ENCODE assay signal across 1 cellular context in genomic region chrX:115940888-115941332, GRCh38.
TF ChIP-seq lines count a peak whose summit lies in the region.

No MANE protein-coding gene starts in this region.

TF ChIP-seq in HepG2, 621 proteins besides CTCF, POLR2A, EP300 and RAD21 (continued from another document and continues in another):
- TF ChIP-seq ZNF431 (CRISPR knock-in tag; IDR thresholded peaks at IDR 0.05; ENCODE audit: borderline replicate concordance, low read depth), result no peak
- no peak for TF ChIP-seq RFXANK (CRISPR knock-in tag; IDR thresholded peaks at IDR 0.05)
- no peak for TF ChIP-seq RFXAP (CRISPR knock-in tag; IDR thresholded peaks at IDR 0.05; ENCODE audit: borderline replicate concordance)
- TF ChIP-seq MTA3 (CRISPR knock-in tag; IDR thresholded peaks at IDR 0.05), result no peak
- no peak for TF ChIP-seq SKI (IDR thresholded peaks at IDR 0.05; ENCODE audit: partially characterized antibody)
- peak; percentile 26; the same call in 1 of the 2 replicates for TF ChIP-seq SALL1 (CRISPR knock-in tag; IDR thresholded peaks at IDR 0.05)
- TF ChIP-seq ZNF879 (CRISPR knock-in tag; IDR thresholded peaks at IDR 0.05), result no peak
- TF ChIP-seq MTF2 (CRISPR knock-in tag; IDR thresholded peaks at IDR 0.05; ENCODE audit: borderline replicate concordance), result no peak
- no peak; the same call in 1 of the 2 replicates for TF ChIP-seq RXRB (CRISPR knock-in tag; IDR thresholded peaks at IDR 0.05; ENCODE audit: borderline replicate concordance)
- no peak for TF ChIP-seq ZNF616 (CRISPR knock-in tag; IDR thresholded peaks at IDR 0.05; ENCODE audit: low read depth)
- no peak for TF ChIP-seq FOSL1 (CRISPR knock-in tag; IDR thresholded peaks at IDR 0.05; ENCODE audit: borderline replicate concordance)
- peak; percentile 52; the same call in 1 of the 2 replicates for TF ChIP-seq ARNTL (CRISPR knock-in tag; IDR thresholded peaks at IDR 0.05)
- TF ChIP-seq FOXA3 (CRISPR knock-in tag; IDR thresholded peaks at IDR 0.05), result 0 out of 2 replicates have a peak, but pooled peaks have one; percentile 9
- TF ChIP-seq, protein P1, sequence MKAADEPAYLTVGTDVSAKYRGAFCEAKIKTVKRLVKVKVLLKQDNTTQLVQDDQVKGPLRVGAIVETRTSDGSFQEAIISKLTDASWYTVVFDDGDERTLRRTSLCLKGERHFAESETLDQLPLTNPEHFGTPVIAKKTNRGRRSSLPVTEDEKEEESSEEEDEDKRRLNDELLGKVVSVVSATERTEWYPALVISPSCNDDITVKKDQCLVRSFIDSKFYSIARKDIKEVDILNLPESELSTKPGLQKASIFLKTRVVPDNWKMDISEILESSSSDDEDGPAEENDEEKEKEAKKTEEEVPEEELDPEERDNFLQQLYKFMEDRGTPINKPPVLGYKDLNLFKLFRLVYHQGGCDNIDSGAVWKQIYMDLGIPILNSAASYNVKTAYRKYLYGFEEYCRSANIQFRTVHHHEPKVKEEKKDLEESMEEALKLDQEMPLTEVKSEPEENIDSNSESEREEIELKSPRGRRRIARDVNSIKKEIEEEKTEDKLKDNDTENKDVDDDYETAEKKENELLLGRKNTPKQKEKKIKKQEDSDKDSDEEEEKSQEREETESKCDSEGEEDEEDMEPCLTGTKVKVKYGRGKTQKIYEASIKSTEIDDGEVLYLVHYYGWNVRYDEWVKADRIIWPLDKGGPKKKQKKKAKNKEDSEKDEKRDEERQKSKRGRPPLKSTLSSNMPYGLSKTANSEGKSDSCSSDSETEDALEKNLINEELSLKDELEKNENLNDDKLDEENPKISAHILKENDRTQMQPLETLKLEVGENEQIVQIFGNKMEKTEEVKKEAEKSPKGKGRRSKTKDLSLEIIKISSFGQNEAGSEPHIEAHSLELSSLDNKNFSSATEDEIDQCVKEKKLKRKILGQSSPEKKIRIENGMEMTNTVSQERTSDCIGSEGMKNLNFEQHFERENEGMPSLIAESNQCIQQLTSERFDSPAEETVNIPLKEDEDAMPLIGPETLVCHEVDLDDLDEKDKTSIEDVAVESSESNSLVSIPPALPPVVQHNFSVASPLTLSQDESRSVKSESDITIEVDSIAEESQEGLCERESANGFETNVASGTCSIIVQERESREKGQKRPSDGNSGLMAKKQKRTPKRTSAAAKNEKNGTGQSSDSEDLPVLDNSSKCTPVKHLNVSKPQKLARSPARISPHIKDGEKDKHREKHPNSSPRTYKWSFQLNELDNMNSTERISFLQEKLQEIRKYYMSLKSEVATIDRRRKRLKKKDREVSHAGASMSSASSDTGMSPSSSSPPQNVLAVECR (CRISPR knock-in tag; IDR thresholded peaks at IDR 0.05; ENCODE audit: borderline replicate concordance), result peak; percentile 32; the same call in 1 of the 2 replicates
- no peak for TF ChIP-seq POGZ (CRISPR knock-in tag; IDR thresholded peaks at IDR 0.05)
- TF ChIP-seq ZNF687 (CRISPR knock-in tag; IDR thresholded peaks at IDR 0.05), result peak; percentile 60
- TF ChIP-seq MED8 (CRISPR knock-in tag; IDR thresholded peaks at IDR 0.05; ENCODE audit: insufficient replicate concordance), result no peak
- no peak for TF ChIP-seq ZNF234 (CRISPR knock-in tag; conservative IDR thresholded peaks at IDR 0.05)
- TF ChIP-seq TRAFD1 (CRISPR knock-in tag; IDR thresholded peaks at IDR 0.05; ENCODE audit: borderline replicate concordance), result no peak
- no peak for TF ChIP-seq MIER2 (CRISPR knock-in tag; IDR thresholded peaks at IDR 0.05)
- no peak for TF ChIP-seq REL (CRISPR knock-in tag; conservative IDR thresholded peaks at IDR 0.05)
- no peak for TF ChIP-seq PRDM4 (CRISPR knock-in tag; IDR thresholded peaks at IDR 0.05; ENCODE audit: borderline replicate concordance)
- TF ChIP-seq, protein P2, sequence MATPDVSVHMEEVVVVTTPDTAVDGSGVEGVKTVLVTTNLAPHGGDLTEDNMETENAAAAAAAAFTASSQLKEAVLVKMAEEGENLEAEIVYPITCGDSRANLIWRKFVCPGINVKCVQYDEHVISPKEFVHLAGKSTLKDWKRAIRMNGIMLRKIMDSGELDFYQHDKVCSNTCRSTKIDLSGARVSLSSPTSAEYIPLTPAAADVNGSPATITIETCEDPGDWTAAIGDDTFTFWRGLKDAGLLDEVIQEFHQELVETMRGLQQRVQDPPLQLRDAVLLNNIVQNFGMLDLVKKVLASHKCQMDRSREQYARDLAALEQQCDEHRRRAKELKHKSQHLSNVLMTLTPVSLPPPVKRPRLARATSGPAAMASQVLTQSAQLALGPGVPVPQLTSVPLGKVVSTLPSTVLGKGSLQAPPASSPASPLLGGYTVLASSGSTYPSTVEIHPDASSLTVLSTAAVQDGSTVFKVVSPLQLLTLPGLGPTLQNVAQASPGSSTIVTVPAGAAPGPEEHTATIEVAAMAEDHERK (CRISPR knock-in tag; IDR thresholded peaks at IDR 0.05; ENCODE audit: low read depth), result no peak
- TF ChIP-seq MYNN (CRISPR knock-in tag; IDR thresholded peaks at IDR 0.05; ENCODE audit: low read depth), result no peak
- TF ChIP-seq CENPT (CRISPR knock-in tag; IDR thresholded peaks at IDR 0.05; ENCODE audit: low read depth), result no peak
- peak; percentile 32 for TF ChIP-seq GABPB1 (CRISPR knock-in tag; IDR thresholded peaks at IDR 0.05)
- TF ChIP-seq ZNF577 (CRISPR knock-in tag; IDR thresholded peaks at IDR 0.05; ENCODE audit: borderline replicate concordance, low read depth), result no peak
- peak; percentile 87 for TF ChIP-seq YY1 (IDR thresholded peaks at IDR 0.05; ENCODE audit: insufficient read depth, insufficient replicate concordance, low read depth, low read length)
- TF ChIP-seq XRCC5 (optimal IDR thresholded peaks at IDR 0.05; ENCODE audit: low read length), result peak; percentile 46
- TF ChIP-seq ZNF124 (CRISPR knock-in tag; IDR thresholded peaks at IDR 0.05), result no peak
- no peak for TF ChIP-seq ZNF256 (CRISPR knock-in tag; conservative IDR thresholded peaks at IDR 0.05)
- no peak for TF ChIP-seq ZNF333 (CRISPR knock-in tag; IDR thresholded peaks at IDR 0.05; ENCODE audit: borderline replicate concordance)
- TF ChIP-seq PATZ1 (CRISPR knock-in tag; IDR thresholded peaks at IDR 0.05), result no peak
- TF ChIP-seq NFRKB (IDR thresholded peaks at IDR 0.05), result no peak
- peak; percentile 61; the same call in 1 of the 2 replicates for TF ChIP-seq KDM5A (IDR thresholded peaks at IDR 0.05; ENCODE audit: borderline replicate concordance, low read length)
- TF ChIP-seq, protein P3, sequence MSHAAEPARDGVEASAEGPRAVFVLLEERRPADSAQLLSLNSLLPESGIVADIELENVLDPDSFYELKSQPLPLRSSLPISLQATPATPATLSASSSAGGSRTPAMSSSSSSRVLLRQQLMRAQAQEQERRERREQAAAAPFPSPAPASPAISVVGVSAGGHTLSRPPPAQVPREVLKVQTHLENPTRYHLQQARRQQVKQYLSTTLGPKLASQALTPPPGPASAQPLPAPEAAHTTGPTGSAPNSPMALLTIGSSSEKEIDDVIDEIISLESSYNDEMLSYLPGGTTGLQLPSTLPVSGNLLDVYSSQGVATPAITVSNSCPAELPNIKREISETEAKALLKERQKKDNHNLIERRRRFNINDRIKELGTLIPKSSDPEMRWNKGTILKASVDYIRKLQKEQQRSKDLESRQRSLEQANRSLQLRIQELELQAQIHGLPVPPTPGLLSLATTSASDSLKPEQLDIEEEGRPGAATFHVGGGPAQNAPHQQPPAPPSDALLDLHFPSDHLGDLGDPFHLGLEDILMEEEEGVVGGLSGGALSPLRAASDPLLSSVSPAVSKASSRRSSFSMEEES (CRISPR knock-in tag; IDR thresholded peaks at IDR 0.05), result no peak
- peak; percentile 22; the same call in 1 of the 2 replicates for TF ChIP-seq ZBTB4 (CRISPR knock-in tag; IDR thresholded peaks at IDR 0.05; ENCODE audit: borderline replicate concordance)
- TF ChIP-seq SRSF1 (optimal IDR thresholded peaks at IDR 0.05; ENCODE audit: low read depth, low read length), result no peak
- no peak for TF ChIP-seq ZSCAN12 (CRISPR knock-in tag; IDR thresholded peaks at IDR 0.05)
- peak; percentile 45; the same call in 1 of the 2 replicates for TF ChIP-seq THAP11 (CRISPR knock-in tag; IDR thresholded peaks at IDR 0.05)
- no peak for TF ChIP-seq ZNF883 (CRISPR knock-in tag; IDR thresholded peaks at IDR 0.05; ENCODE audit: not compliant biosample characterization)
- no peak for TF ChIP-seq HNRNPH1 (optimal IDR thresholded peaks at IDR 0.05; ENCODE audit: low read depth, low read length)
